In genomic region chr1:100164226-100164625, GRCh38 we compare ENCODE assay signal across 13 cellular contexts. TPM values are rescaled to one million over a fixed set of nuclear protein-coding genes. Genes with fewer than 3 reads are reported as not detected.
DNase-seq lines count a peak whose midpoint lies in the region; ATAC-seq, FAIRE-seq and TF ChIP-seq lines count a peak whose summit lies in the region.
"Had no signal": no experiment of that assay in that cellular context is flagged by ENCODE, and none has a peak within 500 bp of the region (broad histone marks: within the 10 kb centered on the region; RNA-seq: fewer than 3 reads in every experiment).

No MANE protein-coding gene starts in this region.

- H3K4me3 ChIP-seq in adipocyte (ENCODE audit: low read length) (no peak overlapping the region), kidney (ENCODE audit: low read length in 2 of 2) (no peak overlapping the region)
- H3K4me3 ChIP-seq: coronary artery had no signal

- peaks cover 2% of the 10 kb centered on the region for H3K4me1 Mint-ChIP-seq in glutamatergic neuron (ENCODE audit: low read depth, unreplicated experiment)
- H3K4me1 Mint-ChIP-seq in activated T-helper 1 cell treated with anti-CD3 and anti-CD28 coated beads, Interleukin-12 subunit alpha, Interleukin-12 subunit beta, Interleukin-2, Interleukin-4 antibody, amounts not matched to agents 30 ng/mL and 10 ng/mL and 1 ng/mL, durations not matched to agents 14 hours and 24 hours and 36 hours (ENCODE audit: low read depth), result no peaks in the 10 kb centered on the region
- H3K4me1 Mint-ChIP-seq: activated naive CD4-positive, alpha-beta T cell treated with anti-CD3 and anti-CD28 coated beads, Interleukin-2, amount 50 U/mL, for 24 hours had no signal

- H3K4me3 Mint-ChIP-seq in glutamatergic neuron (ENCODE audit: unreplicated experiment), result peak overlapping the region; percentile 61
- H3K4me3 Mint-ChIP-seq in activated T-helper 1 cell treated with anti-CD3 and anti-CD28 coated beads, Interleukin-12 subunit alpha, Interleukin-12 subunit beta, Interleukin-2, Interleukin-4 antibody, amounts not matched to agents 30 ng/mL and 10 ng/mL and 1 ng/mL, durations not matched to agents 14 hours and 24 hours and 36 hours, result no peak overlapping the region
- H3K4me3 Mint-ChIP-seq: activated naive CD4-positive, alpha-beta T cell treated with anti-CD3 and anti-CD28 coated beads, Interleukin-2, amount 50 U/mL, for 24 hours had no signal

- H3K9ac ChIP-seq in adipocyte (ENCODE audit: low read length) (no peak overlapping the region), kidney (ENCODE audit: low read length in 2 of 2) (no peak overlapping the region)
- H3K9ac ChIP-seq: parathyroid adenoma had no signal

- peak; percentile 25 for DNase-seq in EH (ENCODE audit: low read depth)
- DNase-seq in adipocyte (ENCODE audit: low read depth), result peak; percentile 93
- no peak for DNase-seq in glutamatergic neuron
- DNase-seq in retina, result peak; percentile 42
- DNase-seq in NCI-H187 (lab: John Stamatoyannopoulos, UW), result no peak
- DNase-seq in kidney, result no peak
- DNase-seq in activated T-helper 1 cell treated with anti-CD3 and anti-CD28 coated beads, Interleukin-12 subunit alpha, Interleukin-12 subunit beta, Interleukin-2, Interleukin-4 antibody, amounts not matched to agents 30 ng/mL and 10 ng/mL and 1 ng/mL, durations not matched to agents 14 hours and 24 hours and 36 hours (ENCODE audit: low spot score), result no peak

- no peak overlapping the region for H3K27ac ChIP-seq in kidney (ENCODE audit: low read depth in 2 of 2, low read length in 2 of 2)
- H3K27ac ChIP-seq: coronary artery, parathyroid adenoma, RWPE1 had no signal

- no peaks in the 10 kb centered on the region for H3K27me3 Mint-ChIP-seq in glutamatergic neuron (ENCODE audit: unreplicated experiment)
- H3K27me3 Mint-ChIP-seq in activated T-helper 1 cell treated with anti-CD3 and anti-CD28 coated beads, Interleukin-12 subunit alpha, Interleukin-12 subunit beta, Interleukin-2, Interleukin-4 antibody, amounts not matched to agents 30 ng/mL and 10 ng/mL and 1 ng/mL, durations not matched to agents 14 hours and 24 hours and 36 hours (ENCODE audit: insufficient read depth), result peaks cover 10% of the 10 kb centered on the region
- H3K27me3 Mint-ChIP-seq: activated naive CD4-positive, alpha-beta T cell treated with anti-CD3 and anti-CD28 coated beads, Interleukin-2, amount 50 U/mL, for 24 hours had no signal

- H3K9me3 Mint-ChIP-seq in glutamatergic neuron (ENCODE audit: unreplicated experiment), result no peaks in the 10 kb centered on the region
- H3K9me3 Mint-ChIP-seq in activated T-helper 1 cell treated with anti-CD3 and anti-CD28 coated beads, Interleukin-12 subunit alpha, Interleukin-12 subunit beta, Interleukin-2, Interleukin-4 antibody, amounts not matched to agents 30 ng/mL and 10 ng/mL and 1 ng/mL, durations not matched to agents 14 hours and 24 hours and 36 hours, result no peaks in the 10 kb centered on the region
- H3K9me3 Mint-ChIP-seq: activated naive CD4-positive, alpha-beta T cell treated with anti-CD3 and anti-CD28 coated beads, Interleukin-2, amount 50 U/mL, for 24 hours had no signal

- no peaks in the 10 kb centered on the region for H3K27me3 ChIP-seq in adipocyte (replicated peaks; ENCODE audit: control insufficient read depth, insufficient read depth, low read length)

- H3K27ac Mint-ChIP-seq in glutamatergic neuron (ENCODE audit: unreplicated experiment), result peak overlapping the region; percentile 88
- no peak overlapping the region for H3K27ac Mint-ChIP-seq in activated T-helper 1 cell treated with anti-CD3 and anti-CD28 coated beads, Interleukin-12 subunit alpha, Interleukin-12 subunit beta, Interleukin-2, Interleukin-4 antibody, amounts not matched to agents 30 ng/mL and 10 ng/mL and 1 ng/mL, durations not matched to agents 14 hours and 24 hours and 36 hours
- H3K27ac Mint-ChIP-seq: activated naive CD4-positive, alpha-beta T cell treated with anti-CD3 and anti-CD28 coated beads, Interleukin-2, amount 50 U/mL, for 24 hours had no signal

- intact Hi-C loops in kidney (cut with DNase I), result no loop called here
- intact Hi-C loops in activated T-helper 1 cell treated with anti-CD3 and anti-CD28 coated beads, Interleukin-12 subunit alpha, Interleukin-12 subunit beta, Interleukin-2, Interleukin-4 antibody, amounts not matched to agents 30 ng/mL and 10 ng/mL and 1 ng/mL, durations not matched to agents 14 hours and 24 hours and 36 hours (cut with micrococcal nuclease), result no loop called here

- peaks cover 15% of the 10 kb centered on the region for H3K4me1 ChIP-seq in adipocyte (ENCODE audit: control insufficient read depth, insufficient read depth, low read length)
- no peaks in the 10 kb centered on the region for H3K4me1 ChIP-seq in kidney (ENCODE audit: control insufficient read depth in 1 of 2, insufficient read depth in 1 of 2, low read depth in 1 of 2, low read length in 2 of 2)
- H3K4me1 ChIP-seq: parathyroid adenoma had no signal

- FAIRE-seq in kidney (lab: Jason Lieb, UNC), result no peak
- FAIRE-seq: TTC549 had no signal

- H3K36me3 ChIP-seq in adipocyte (ENCODE audit: control insufficient read depth, insufficient read depth, low read length, severe bottlenecking) (no peaks in the 10 kb centered on the region), kidney (ENCODE audit: control insufficient read depth in 1 of 2, insufficient read depth in 2 of 2, low read length in 2 of 2) (no peaks in the 10 kb centered on the region)

- TF ChIP-seq CTCF in glutamatergic neuron (IDR thresholded peaks at IDR 0.05; ENCODE audit: partially characterized antibody, unreplicated experiment) (no peak), kidney (IDR thresholded peaks at IDR 0.05; ENCODE audit: borderline replicate concordance, extremely low read depth, insufficient read depth) (no peak)

- H3K9me3 ChIP-seq in adipocyte (ENCODE audit: control insufficient read depth, low read length) (no peaks in the 10 kb centered on the region), kidney (ENCODE audit: control insufficient read depth in 1 of 2, low read length in 2 of 2) (no peaks in the 10 kb centered on the region)

- no peaks in the 10 kb centered on the region for H3K36me3 Mint-ChIP-seq in glutamatergic neuron (ENCODE audit: unreplicated experiment)
- H3K36me3 Mint-ChIP-seq in activated T-helper 1 cell treated with anti-CD3 and anti-CD28 coated beads, Interleukin-12 subunit alpha, Interleukin-12 subunit beta, Interleukin-2, Interleukin-4 antibody, amounts not matched to agents 30 ng/mL and 10 ng/mL and 1 ng/mL, durations not matched to agents 14 hours and 24 hours and 36 hours (ENCODE audit: low read depth), result no peaks in the 10 kb centered on the region

- ATAC-seq in GM21717 (IDR thresholded peaks at IDR 0.05; ENCODE audit: unreplicated experiment), result no peak

RNA-seq across cellular contexts. Expression of gene LRRC39, which starts 13.8 kb away (rescaled TPM):
- total RNA-seq in glutamatergic neuron (ENCODE audit: unreplicated experiment) (2.1 TPM), kidney (0.35 TPM)
- polyA plus RNA-seq in kidney (ENCODE audit: insufficient read depth, low read depth, low replicate concordance), result 0.45 TPM
- total RNA-seq in activated T-helper 1 cell treated with anti-CD3 and anti-CD28 coated beads, Interleukin-12 subunit alpha, Interleukin-12 subunit beta, Interleukin-2, Interleukin-4 antibody, amounts not matched to agents 30 ng/mL and 10 ng/mL and 1 ng/mL, durations not matched to agents 14 hours and 24 hours and 36 hours, result 0.36 and 1.0 TPM in 2 replicates

RNA-seq across cellular contexts. Expression of gene TRMT13, which starts 31.3 kb away (rescaled TPM):
- total RNA-seq in glutamatergic neuron (ENCODE audit: unreplicated experiment) (11.4 TPM), kidney (16.9 TPM)
- 5.9 TPM for polyA plus RNA-seq in kidney (ENCODE audit: insufficient read depth, low read depth, low replicate concordance)
- total RNA-seq in activated T-helper 1 cell treated with anti-CD3 and anti-CD28 coated beads, Interleukin-12 subunit alpha, Interleukin-12 subunit beta, Interleukin-2, Interleukin-4 antibody, amounts not matched to agents 30 ng/mL and 10 ng/mL and 1 ng/mL, durations not matched to agents 14 hours and 24 hours and 36 hours, result 21.8 and 25.0 TPM in 2 replicates

RNA-seq across cellular contexts. Expression of gene SASS6, which starts 31.5 kb away (rescaled TPM):
- 4.0 TPM for total RNA-seq in glutamatergic neuron (ENCODE audit: unreplicated experiment)
- 2.1 TPM for total RNA-seq in kidney
- polyA plus RNA-seq in kidney (ENCODE audit: insufficient read depth, low read depth, low replicate concordance), result 1.1 TPM
- 16.4 and 16.7 TPM in 2 replicates for total RNA-seq in activated T-helper 1 cell treated with anti-CD3 and anti-CD28 coated beads, Interleukin-12 subunit alpha, Interleukin-12 subunit beta, Interleukin-2, Interleukin-4 antibody, amounts not matched to agents 30 ng/mL and 10 ng/mL and 1 ng/mL, durations not matched to agents 14 hours and 24 hours and 36 hours

Comparison
In these comparisons a context has a peak if more than half of its experiments do, and no peak if none do; other contexts are left out.
1. DNase-seq: peak in EH (single experiment), adipocyte (single experiment) and retina (single experiment); none in glutamatergic neuron (single experiment), NCI-H187 (0 of 2), kidney (single experiment) and activated T-helper 1 cell treated with anti-CD3 and anti-CD28 coated beads, Interleukin-12 subunit alpha, Interleukin-12 subunit beta, Interleukin-2, Interleukin-4 antibody, amounts not matched to agents 30 ng/mL and 10 ng/mL and 1 ng/mL, durations not matched to agents 14 hours and 24 hours and 36 hours (single experiment).